19 cellular contexts compared by ENCODE assay signal in genomic region chr5:138985256-138985655, GRCh38.
A peak's percentile ranks its signal among the peaks of the same experiment; 100 is the strongest.
DNase-seq lines count a peak whose midpoint lies in the region; ATAC-seq and TF ChIP-seq lines count a peak whose summit lies in the region.
"Had no signal": no experiment of that assay in that cellular context is flagged by ENCODE, and none has a peak within 500 bp of the region (broad histone marks: within the 10 kb centered on the region; RNA-seq: fewer than 3 reads in every experiment).

No MANE protein-coding gene starts in this region.

- ATAC-seq in activated naive CD4-positive, alpha-beta T cell treated with anti-CD3 and anti-CD28 coated beads, Interleukin-2, amount 50 U/mL, for 72 hours = no peak
- no peak for ATAC-seq in T-helper 17 cell
- ATAC-seq: left cardiac atrium, mucosa of descending colon had no signal

- peak overlapping the region; percentile 24 to 55 for H3K27ac Mint-ChIP-seq in activated naive CD4-positive, alpha-beta T cell treated with anti-CD3 and anti-CD28 coated beads, Interleukin-2, amount 50 U/mL, for 72 hours
- H3K27ac Mint-ChIP-seq in brain (peak overlapping the region in 3 of 5 experiments; percentile 36 to 63 (median 42)), T-helper 17 cell (no peak overlapping the region)
- H3K27ac Mint-ChIP-seq: activated B cell treated with CpG ODN at 0.5 μM for 24 hours; activated naive CD8-positive, alpha-beta T cell; stimulated activated naive CD8-positive, alpha-beta T cell treated with anti-CD3 and anti-CD28 coated beads, Interleukin-15, Interleukin-2, amounts not matched to agents 100 ng/mL and 50 ng/mL, for 24 hours had no signal

- no peak overlapping the region for H3K4me3 Mint-ChIP-seq in brain
- H3K4me3 Mint-ChIP-seq in T-helper 17 cell = no peak overlapping the region
- H3K4me3 Mint-ChIP-seq: activated B cell treated with CpG ODN at 0.5 μM for 24 hours; activated naive CD8-positive, alpha-beta T cell; stimulated activated naive CD8-positive, alpha-beta T cell treated with anti-CD3 and anti-CD28 coated beads, Interleukin-15, Interleukin-2, amounts not matched to agents 100 ng/mL and 50 ng/mL, for 24 hours had no signal

- H3K4me1 Mint-ChIP-seq in brain = peaks cover 59% of the 10 kb centered on the region
- peaks cover 25% of the 10 kb centered on the region for H3K4me1 Mint-ChIP-seq in T-helper 17 cell
- H3K4me1 Mint-ChIP-seq: activated B cell treated with CpG ODN at 0.5 μM for 24 hours had no signal

- H3K9me3 Mint-ChIP-seq in activated naive CD4-positive, alpha-beta T cell treated with anti-CD3 and anti-CD28 coated beads, Interleukin-2, amount 50 U/mL, for 72 hours = no peaks in the 10 kb centered on the region
- no peaks in the 10 kb centered on the region for H3K9me3 Mint-ChIP-seq in brain
- H3K9me3 Mint-ChIP-seq: activated B cell treated with CpG ODN at 0.5 μM for 24 hours; stimulated activated naive CD8-positive, alpha-beta T cell treated with anti-CD3 and anti-CD28 coated beads, Interleukin-15, Interleukin-2, amounts not matched to agents 100 ng/mL and 50 ng/mL, for 24 hours had no signal

- intact Hi-C loops in posterior vena cava (cut with DNase I) = no loop called here

- DNase-seq in activated naive CD4-positive, alpha-beta T cell treated with anti-CD3 and anti-CD28 coated beads, Interleukin-2, amount 50 U/mL, for 72 hours (ENCODE audit: low spot score in 2 of 2) = no peak
- no peak for DNase-seq in activated naive CD4-positive, alpha-beta T cell (lab: John Stamatoyannopoulos, UW)
- peak; percentile 84 for DNase-seq in kidney tubule cell (ENCODE audit: low spot score)
- no peak for DNase-seq in posterior vena cava (ENCODE audit: low spot score)
- DNase-seq in NCI-H748 treated with DMSO at 0.1 percent for 48 hours (lab: John Stamatoyannopoulos, UW) = no peak
- DNase-seq in NCI-H524 (lab: John Stamatoyannopoulos, UW) = no peak
- no peak for DNase-seq in T-helper 17 cell
- DNase-seq: activated B cell treated with CpG ODN at 0.5 μM for 24 hours; activated CD8-positive, alpha-beta memory T cell treated with anti-CD3 and anti-CD28 coated beads, Interleukin-2, amount 50 U/mL, for 48 hours; cerebellar nuclear complex; heart left ventricle; left cardiac atrium; mucosa of descending colon; NCI-H187; NCI-H524 treated with DMSO at 0.1 percent for 48 hours; stimulated activated CD4-positive, alpha-beta T cell treated with anti-CD3 and anti-CD28 coated beads, Interleukin-12 subunit alpha, Interleukin-12 subunit beta, amount 100 ng/mL, for 4 hours had no signal

- no peak for TF ChIP-seq CTCF in brain (conservative IDR thresholded peaks at IDR 0.05)

- no peaks in the 10 kb centered on the region for H3K9me3 ChIP-seq in T-helper 17 cell (ENCODE audit: control insufficient read depth, low read length, poor library complexity, severe bottlenecking)
- H3K9me3 ChIP-seq: heart left ventricle, mucosa of descending colon had no signal

- no peaks in the 10 kb centered on the region for H3K36me3 Mint-ChIP-seq in activated naive CD4-positive, alpha-beta T cell treated with anti-CD3 and anti-CD28 coated beads, Interleukin-2, amount 50 U/mL, for 72 hours
- H3K36me3 Mint-ChIP-seq in brain (peaks cover 7% of the 10 kb centered on the region), T-helper 17 cell (ENCODE audit: low read depth) (no peaks in the 10 kb centered on the region)

- H3K27me3 Mint-ChIP-seq in brain (peaks cover 2% of the 10 kb centered on the region), T-helper 17 cell (no peaks in the 10 kb centered on the region)
- H3K27me3 Mint-ChIP-seq: activated B cell treated with CpG ODN at 0.5 μM for 24 hours; activated naive CD8-positive, alpha-beta T cell; stimulated activated naive CD8-positive, alpha-beta T cell treated with anti-CD3 and anti-CD28 coated beads, Interleukin-15, Interleukin-2, amounts not matched to agents 100 ng/mL and 50 ng/mL, for 24 hours had no signal
